Comparison of ENCODE assay signal across 1 cellular context in genomic region chr1:54010415-54011117, GRCh38.
TF ChIP-seq lines count a peak whose summit lies in the region.

No MANE protein-coding gene starts in this region.

TF ChIP-seq in H1, 55 proteins besides CTCF, POLR2A, EP300 and RAD21:
- TF ChIP-seq SRF (IDR thresholded peaks at IDR 0.05; ENCODE audit: low read depth, low read length) = no peak
- no peak for TF ChIP-seq CTBP2 (IDR thresholded peaks at IDR 0.05; ENCODE audit: borderline replicate concordance, insufficient read depth, insufficient read length, low read length)
- TF ChIP-seq HDAC2 (IDR thresholded peaks at IDR 0.05; ENCODE audit: borderline replicate concordance in 1 of 2, low read depth in 2 of 2, low read length in 2 of 2) = no peak
- TF ChIP-seq SIRT6 (IDR thresholded peaks at IDR 0.05; ENCODE audit: low read length) = no peak
- no peak for TF ChIP-seq BRCA1 (IDR thresholded peaks at IDR 0.05; ENCODE audit: low read depth, low read length)
